In genomic region chr16:88706288-88706964, GRCh38 we compare ENCODE assay signal across 8 cellular contexts. TPM values are rescaled to one million over a fixed set of nuclear protein-coding genes. Genes with fewer than 3 reads are reported as not detected.
DNase-seq lines count a peak whose midpoint lies in the region; ATAC-seq and TF ChIP-seq lines count a peak whose summit lies in the region.

Gene CTU2 (plus strand): TSS chr16:88706503. CDS start chr16:88706531, 28 bp downstream.
Gene RNF166 (minus strand): TSS chr16:88706408. CDS start chr16:88706325, 83 bp downstream.

- peak; percentile 50 for TF ChIP-seq POLR2A in GM10847 (IDR thresholded peaks at IDR 0.05; ENCODE audit: extremely low read depth, insufficient read length)
- peak in 1 of 2 donors; percentile 69 for TF ChIP-seq POLR2A in vagina (IDR thresholded peaks at IDR 0.05)

- WGBS in right cardiac atrium = under 1% methylated on average over 76 of the region's 76 CpGs

- no peaks in the 10 kb centered on the region for H3K9me3 ChIP-seq in right cardiac atrium (ENCODE audit: control insufficient read depth, low read length)
- no peaks in the 10 kb centered on the region for H3K9me3 ChIP-seq in vagina

- H3K9me3 Mint-ChIP-seq in T-helper 2 cell treated with Interferon-gamma antibody and Interleukin-4, amounts not matched to agents 5 μg/mL and 100 μg/mL, for 36 hours = no peaks in the 10 kb centered on the region

- intact Hi-C loops in right cardiac atrium (cut with DNase I) (no loop called here), vagina (cut with DNase I) (no loop called here)

- peaks cover 25% of the 10 kb centered on the region for H3K36me3 Mint-ChIP-seq in T-helper 2 cell treated with Interferon-gamma antibody and Interleukin-4, amounts not matched to agents 5 μg/mL and 100 μg/mL, for 36 hours (ENCODE audit: low read depth)

- H3K4me3 ChIP-seq in right cardiac atrium (ENCODE audit: low read length) (peak within 1 kb of the TSS; percentile 75), vagina (peak within 1 kb of the TSS; percentile 78 to 91)

- peak within 1 kb of the TSS; percentile 57 for H3K27ac ChIP-seq in right cardiac atrium (ENCODE audit: low read length)
- peak within 1 kb of the TSS; percentile 78 for H3K27ac ChIP-seq in vagina

- peak; percentile 69 for DNase-seq in NCI-H1092 treated with DMSO at 0.1 percent for 48 hours (lab: John Stamatoyannopoulos, UW)
- DNase-seq in T-helper 2 cell treated with Interferon-gamma antibody and Interleukin-4, amounts not matched to agents 5 μg/mL and 100 μg/mL, for 36 hours (ENCODE audit: low spot score) = peak; percentile 95
- DNase-seq in anterior cingulate cortex (lab: John Stamatoyannopoulos, UW) = peak in 57 of 58 donors; percentile 15 to 92 (median 81)
- DNase-seq in right cardiac atrium = peak; percentile 94 to 98 (median 97)
- peak; percentile 89 for DNase-seq in putamen (ENCODE audit: low spot score)
- no peak for DNase-seq in vagina (ENCODE audit: extremely low spot score in 2 of 2)

- peak within 1 kb of the TSS; percentile 85 for H3K4me3 Mint-ChIP-seq in T-helper 2 cell treated with Interferon-gamma antibody and Interleukin-4, amounts not matched to agents 5 μg/mL and 100 μg/mL, for 36 hours

- no peaks in the 10 kb centered on the region for H3K27me3 ChIP-seq in right cardiac atrium (ENCODE audit: control insufficient read depth, insufficient read depth)
- no peaks in the 10 kb centered on the region for H3K27me3 ChIP-seq in vagina

- no peak for TF ChIP-seq CTCF in vagina (IDR thresholded peaks at IDR 0.05)

- H3K27me3 Mint-ChIP-seq in T-helper 2 cell treated with Interferon-gamma antibody and Interleukin-4, amounts not matched to agents 5 μg/mL and 100 μg/mL, for 36 hours (ENCODE audit: low read depth) = no peaks in the 10 kb centered on the region

- H3K27ac Mint-ChIP-seq in T-helper 2 cell treated with Interferon-gamma antibody and Interleukin-4, amounts not matched to agents 5 μg/mL and 100 μg/mL, for 36 hours = peak within 1 kb of the TSS; percentile 92

- H3K36me3 ChIP-seq in vagina = no peaks in the 10 kb centered on the region

- H3K4me1 Mint-ChIP-seq in T-helper 2 cell treated with Interferon-gamma antibody and Interleukin-4, amounts not matched to agents 5 μg/mL and 100 μg/mL, for 36 hours (ENCODE audit: low read depth) = peaks cover 31% of the 10 kb centered on the region

- ATAC-seq in HG02571 (IDR thresholded peaks at IDR 0.05; ENCODE audit: unreplicated experiment) (peak; percentile 58), right cardiac atrium (peak; percentile 84 to 87)

- peaks cover 9% of the 10 kb centered on the region for H3K4me1 ChIP-seq in right cardiac atrium (ENCODE audit: control insufficient read depth, insufficient read depth, low read length)
- H3K4me1 ChIP-seq in vagina = peaks cover 41% of the 10 kb centered on the region

RNA-seq across cellular contexts. Expression of gene CTU2, which starts in this region (rescaled TPM):
- total RNA-seq in right cardiac atrium = 10 to 100 TPM; 11.1 to 16.3 (median 12.4) TPM
- polyA plus RNA-seq in right cardiac atrium = 11.4 TPM
- 7.9 TPM for total RNA-seq in vagina

RNA-seq across cellular contexts. Expression of gene RNF166, which starts in this region (rescaled TPM):
- total RNA-seq in right cardiac atrium = 10 to 100 TPM; 15.0 to 23.8 (median 19.2) TPM
- polyA plus RNA-seq in right cardiac atrium = 18.4 TPM
- total RNA-seq in vagina = 26.5 TPM

Comparison
In these comparisons a context has a peak if more than half of its experiments do, and no peak if none do; other contexts are left out.
1. DNase-seq: peak in NCI-H1092 treated with DMSO at 0.1 percent for 48 hours (single experiment), T-helper 2 cell treated with Interferon-gamma antibody and Interleukin-4, amounts not matched to agents 5 μg/mL and 100 μg/mL, for 36 hours (single experiment), anterior cingulate cortex (57 of 58), right cardiac atrium (3 of 3) and putamen (single experiment); none in vagina (0 of 2).